ENCODE assay signal across 32 cellular contexts in the genomic region with DNA sequence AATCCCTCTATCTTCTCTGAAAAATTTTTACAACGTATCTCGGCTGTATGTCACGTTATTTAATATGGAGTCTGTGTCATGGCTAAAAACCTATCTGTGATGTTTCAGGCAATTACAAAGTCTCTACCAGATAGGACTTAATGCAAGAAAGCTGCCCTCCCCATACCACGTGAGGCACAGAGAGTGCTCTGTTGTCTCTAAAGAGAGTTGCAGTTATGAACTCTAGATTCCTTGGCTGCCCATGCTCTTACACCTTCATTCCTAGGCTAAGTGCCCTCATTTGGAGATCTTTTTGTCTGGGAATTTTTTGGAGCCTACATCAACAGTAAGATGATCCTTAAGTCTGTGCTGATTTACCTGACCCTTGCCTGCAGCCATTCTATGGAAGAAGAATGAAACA.
"Had no signal": no experiment of that assay in that cellular context is flagged by ENCODE, and none has a peak within 500 bp of the region (broad histone marks: within the 10 kb centered on the region; RNA-seq: fewer than 3 reads in every experiment).

No MANE protein-coding gene starts in this region.

- DNase-seq: activated CD4-positive, alpha-beta memory T cell treated with anti-CD3 and anti-CD28 coated beads, Interleukin-2, amount 10 ng/mL, durations not matched to agents 7 days and 5 days; activated CD4-positive, alpha-beta T cell treated with anti-CD3 and anti-CD28 coated beads for 1 hour; activated CD4-positive, alpha-beta T cell treated with anti-CD3 and anti-CD28 coated beads for 36 hours; activated CD4-positive, alpha-beta T cell treated with anti-CD3 and anti-CD28 coated beads for 48 hours; activated CD4-positive, alpha-beta T cell treated with anti-CD3 and anti-CD28 coated beads, Interleukin-2, amount 10 ng/mL, durations not matched to agents 7 days and 5 days; activated CD4-positive, alpha-beta T cell treated with anti-CD3 and anti-CD28 coated beads, Interleukin-2, amount 50 U/mL, for 48 hours; activated CD4-positive, CD25-positive, alpha-beta regulatory T cell; activated CD8-positive, alpha-beta memory T cell treated with anti-CD3 and anti-CD28 coated beads for 24 hours; activated CD8-positive, alpha-beta memory T cell treated with anti-CD3 and anti-CD28 coated beads, Interleukin-2, amount 10 ng/mL, durations not matched to agents 7 days and 5 days; activated CD8-positive, alpha-beta memory T cell treated with anti-CD3 and anti-CD28 coated beads, Interleukin-2, amount 50 U/mL, for 48 hours; activated CD8-positive, alpha-beta T cell treated with anti-CD3 and anti-CD28 coated beads, Interleukin-2, amount 10 ng/mL, durations not matched to agents 7 days and 5 days; activated effector memory CD4-positive, alpha-beta T cell treated with Interleukin-2 at 50 U/mL for 16 hours; activated gamma-delta T cell; activated naive CD4-positive, alpha-beta T cell treated with anti-CD3 and anti-CD28 coated beads, Interleukin-2, amount 10 ng/mL, durations not matched to agents 7 days and 5 days; activated naive CD4-positive, alpha-beta T cell treated with Interleukin-2 at 50 U/mL for 16 hours; activated naive CD8-positive, alpha-beta T cell treated with anti-CD3 and anti-CD28 coated beads, Interleukin-2, amount 10 ng/mL, durations not matched to agents 7 days and 5 days; activated naive CD8-positive, alpha-beta T cell treated with anti-CD3 and anti-CD28 coated beads, Interleukin-2, amount 50 U/mL, for 24 hours; activated T-cell treated with anti-CD3 and anti-CD28 coated beads, Interleukin-2, amount 50 U/mL, for 24 hours; activated T-cell treated with anti-CD3 and anti-CD28 coated beads, Interleukin-2, amount 50 U/mL, for 48 hours; amygdala; aorta; body of pancreas; brain microvascular endothelial cell; central memory CD4-positive, alpha-beta T cell; T-helper 2 cell; T-helper 9 cell had no signal

- H3K4me1 ChIP-seq: body of pancreas, breast epithelium had no signal

- H3K4me3 ChIP-seq: body of pancreas, breast epithelium had no signal

- H3K27ac ChIP-seq: body of pancreas, brain microvascular endothelial cell, breast epithelium, VCaP had no signal

- FAIRE-seq: astrocyte, colon, TTC549 had no signal

- H3K27me3 ChIP-seq: body of pancreas, brain microvascular endothelial cell, breast epithelium had no signal

- H3K36me3 ChIP-seq: brain microvascular endothelial cell, breast epithelium had no signal

- ATAC-seq: activated CD4-positive, alpha-beta T cell treated with anti-CD3 and anti-CD28 coated beads for 36 hours; activated CD4-positive, CD25-positive, alpha-beta regulatory T cell treated with anti-CD3 and anti-CD28 coated beads, Interleukin-2, amount 50 U/mL, for 24 hours; activated CD8-positive, alpha-beta memory T cell treated with anti-CD3 and anti-CD28 coated beads, Interleukin-2, amount 10 ng/mL, durations not matched to agents 7 days and 5 days; activated CD8-positive, alpha-beta T cell treated with anti-CD3 and anti-CD28 coated beads, Interleukin-2, amount 10 ng/mL, durations not matched to agents 7 days and 5 days; activated naive CD8-positive, alpha-beta T cell treated with anti-CD3 and anti-CD28 coated beads, Interleukin-2, amount 50 U/mL, for 24 hours; body of pancreas had no signal

- H3K9me3 ChIP-seq: body of pancreas, breast epithelium had no signal
